8 cellular contexts compared by ENCODE assay signal in the genomic region with DNA sequence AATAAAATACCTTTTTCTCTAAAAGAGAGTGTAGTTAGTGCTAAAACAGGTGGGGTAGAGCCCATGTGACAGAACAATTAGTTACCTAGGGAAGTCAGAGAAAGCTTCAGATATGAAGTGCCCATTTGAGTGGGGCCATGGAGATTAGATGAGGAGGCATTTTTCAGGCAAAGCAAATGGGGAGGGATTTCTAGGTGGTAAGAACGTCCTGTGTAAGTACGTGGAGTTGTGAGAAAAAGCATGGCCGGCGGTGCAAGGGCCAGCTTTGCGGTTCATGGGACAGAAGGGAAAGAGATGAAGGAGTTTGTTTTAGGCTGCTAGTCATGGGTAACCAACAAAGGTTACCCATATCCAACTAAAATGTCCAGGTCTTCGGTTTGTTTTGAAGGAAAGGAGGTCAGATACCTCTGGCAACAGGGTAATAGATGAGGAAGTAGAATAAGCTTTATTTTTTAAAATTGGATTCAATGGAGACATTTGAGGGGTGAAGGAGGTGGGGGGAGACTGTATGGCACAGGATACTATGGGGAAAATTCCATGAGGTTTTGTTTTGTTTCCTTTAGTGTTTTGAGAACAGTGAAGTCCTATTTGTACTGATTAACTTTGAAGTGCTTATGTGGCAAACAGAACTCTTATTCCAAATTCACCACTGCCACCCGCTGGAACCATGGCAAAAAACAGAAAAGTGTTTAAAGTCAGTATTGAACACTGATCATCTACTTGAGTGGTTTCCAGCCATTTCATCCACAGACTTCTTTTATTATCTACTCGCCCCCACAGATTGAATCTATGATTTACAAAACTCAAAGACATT. TPM values are rescaled to one million over a fixed set of nuclear protein-coding genes. Genes with fewer than 3 reads are reported as not detected.
DNase-seq lines count a peak whose midpoint lies in the region; ATAC-seq, FAIRE-seq and TF ChIP-seq lines count a peak whose summit lies in the region.

No MANE protein-coding gene starts in this region.

- ATAC-seq in DND-41 (ENCODE audit: insufficient read depth, low read depth) (peak; percentile 68), HG03159 (IDR thresholded peaks at IDR 0.05; ENCODE audit: unreplicated experiment) (no peak), HG02623 (IDR thresholded peaks at IDR 0.05; ENCODE audit: unreplicated experiment) (no peak)

- no peak for TF ChIP-seq POLR2A in uterus (IDR thresholded peaks at IDR 0.05)

- H3K27me3 ChIP-seq in DND-41 (ENCODE audit: insufficient read depth, low read length, poor library complexity) (peaks cover 12% of the 10 kb centered on the region), astrocyte (ENCODE audit: insufficient read depth, low read length) (peaks cover 2% of the 10 kb centered on the region), uterus (no peaks in the 10 kb centered on the region)

- intact Hi-C loops in uterus (cut with DNase I; ENCODE audit: low total_unique reads): no loop called here

- H3K9me3 Mint-ChIP-seq in astrocyte (ENCODE audit: unreplicated experiment) (no peaks in the 10 kb centered on the region), nephron (no peaks in the 10 kb centered on the region)

- H3K9me3 ChIP-seq in DND-41 (ENCODE audit: insufficient read depth, low read length, severe bottlenecking) (no peaks in the 10 kb centered on the region), astrocyte (ENCODE audit: insufficient read depth, low read depth, low read length) (no peaks in the 10 kb centered on the region), uterus (no peaks in the 10 kb centered on the region)

- H4K20me1 ChIP-seq in DND-41 (ENCODE audit: insufficient read depth, low read length) (no peaks in the 10 kb centered on the region), astrocyte (ENCODE audit: insufficient read depth, low read length) (no peaks in the 10 kb centered on the region)

- H3K4me3 ChIP-seq in DND-41 (ENCODE audit: low read depth in 1 of 2, low read length in 2 of 2): no peak overlapping the region
- no peak overlapping the region for H3K4me3 ChIP-seq in astrocyte (ENCODE audit: insufficient read depth, low read depth, low read length)
- no peak overlapping the region for H3K4me3 ChIP-seq in uterus

- H3K27me3 Mint-ChIP-seq in astrocyte (ENCODE audit: low read depth, unreplicated experiment) (peaks cover 6% of the 10 kb centered on the region), nephron (ENCODE audit: low read depth) (peaks cover 5% of the 10 kb centered on the region)

- H2AFZ ChIP-seq in DND-41 (ENCODE audit: low read depth, low read length) (no peak overlapping the region), astrocyte (ENCODE audit: low read depth, low read length) (no peak overlapping the region)

- H3K4me1 ChIP-seq in DND-41 (ENCODE audit: insufficient read depth, low read length) (no peaks in the 10 kb centered on the region), astrocyte (ENCODE audit: insufficient read depth, low read length) (no peaks in the 10 kb centered on the region), uterus (no peaks in the 10 kb centered on the region)

- no peak overlapping the region for H3K9ac ChIP-seq in DND-41 (ENCODE audit: low read depth, low read length)
- H3K9ac ChIP-seq in astrocyte (ENCODE audit: low read length): no peak overlapping the region

- DNase-seq in DND-41: peak; percentile 39
- no peak for DNase-seq in astrocyte (ENCODE audit: low read depth)
- no peak for DNase-seq in SKM-1 (lab: John Stamatoyannopoulos, UW; ENCODE audit: unreplicated experiment)
- no peak for DNase-seq in uterus

- H3K27ac ChIP-seq in DND-41 (ENCODE audit: low read length) (no peak overlapping the region), astrocyte (ENCODE audit: low read depth, low read length) (no peak overlapping the region), uterus (no peak overlapping the region)

- H3K4me2 ChIP-seq in DND-41 (ENCODE audit: insufficient read depth, low read length) (no peak overlapping the region), astrocyte (ENCODE audit: low read length) (no peak overlapping the region)

- no peaks in the 10 kb centered on the region for H3K4me1 Mint-ChIP-seq in astrocyte (ENCODE audit: low read depth, unreplicated experiment)
- no peaks in the 10 kb centered on the region for H3K4me1 Mint-ChIP-seq in nephron

- H3K79me2 ChIP-seq in DND-41 (ENCODE audit: insufficient read depth, low read length): no peaks in the 10 kb centered on the region
- H3K79me2 ChIP-seq in astrocyte (ENCODE audit: insufficient read depth, low read length): no peaks in the 10 kb centered on the region

- TF ChIP-seq CTCF in DND-41 (IDR thresholded peaks at IDR 0.05; ENCODE audit: borderline replicate concordance, extremely low read depth, low read length, poor library complexity, severe bottlenecking): peak; percentile 57
- peak; percentile 50; the same call in 1 of the 2 replicates for TF ChIP-seq CTCF in LNCAP (IDR thresholded peaks at IDR 0.05)
- TF ChIP-seq CTCF in astrocyte (IDR thresholded peaks at IDR 0.05; ENCODE audit: insufficient read depth, low read depth, low read length): peak; percentile 21
- TF ChIP-seq CTCF in nephron (IDR thresholded peaks at IDR 0.05; ENCODE audit: unreplicated experiment in 3 of 3): peak; percentile 24 to 42 (median 31)
- TF ChIP-seq CTCF in uterus (IDR thresholded peaks at IDR 0.05): no peak

- H3K36me3 Mint-ChIP-seq in astrocyte (ENCODE audit: low read depth, unreplicated experiment): no peaks in the 10 kb centered on the region
- no peaks in the 10 kb centered on the region for H3K36me3 Mint-ChIP-seq in nephron (ENCODE audit: low read depth)

- no peak overlapping the region for H3K27ac Mint-ChIP-seq in astrocyte (ENCODE audit: unreplicated experiment)
- peak overlapping the region; percentile 39 to 82 (median 73) for H3K27ac Mint-ChIP-seq in nephron

- no peak for FAIRE-seq in astrocyte (lab: Jason Lieb, UNC)

- H3K4me3 Mint-ChIP-seq in astrocyte (ENCODE audit: unreplicated experiment) (no peak overlapping the region), nephron (peak overlapping the region in 1 of 3 experiments; percentile 2)

- H3K36me3 ChIP-seq in DND-41 (ENCODE audit: insufficient read depth, low read length) (no peaks in the 10 kb centered on the region), astrocyte (ENCODE audit: insufficient read depth, low read length) (no peaks in the 10 kb centered on the region), uterus (no peaks in the 10 kb centered on the region)

RNA-seq across cellular contexts. Expression of gene SNRPF, which starts 10.0 kb away (rescaled TPM):
- 23.1 and 24.9 TPM in 2 replicates for total RNA-seq in astrocyte
- 10 to 100 TPM in 3 of 4 donors, under 1 TPM in 1; 0.26 to 23.1 (median 16.1) TPM for total RNA-seq in uterus

RNA-seq across cellular contexts. Expression of gene NTN4, which starts 58.2 kb away (rescaled TPM):
- total RNA-seq in astrocyte: 22.6 and 28.9 TPM in 2 replicates
- total RNA-seq in uterus: 10 to 100 TPM; 16.6 to 86.8 (median 28.2) TPM

Comparison
In these comparisons a context has a peak if more than half of its experiments do, and no peak if none do; other contexts are left out.
1. CTCF ChIP-seq: peak in DND-41 (single experiment), LNCAP (single experiment), astrocyte (single experiment) and nephron (3 of 3); none in uterus (0 of 4).